In the genomic region with DNA sequence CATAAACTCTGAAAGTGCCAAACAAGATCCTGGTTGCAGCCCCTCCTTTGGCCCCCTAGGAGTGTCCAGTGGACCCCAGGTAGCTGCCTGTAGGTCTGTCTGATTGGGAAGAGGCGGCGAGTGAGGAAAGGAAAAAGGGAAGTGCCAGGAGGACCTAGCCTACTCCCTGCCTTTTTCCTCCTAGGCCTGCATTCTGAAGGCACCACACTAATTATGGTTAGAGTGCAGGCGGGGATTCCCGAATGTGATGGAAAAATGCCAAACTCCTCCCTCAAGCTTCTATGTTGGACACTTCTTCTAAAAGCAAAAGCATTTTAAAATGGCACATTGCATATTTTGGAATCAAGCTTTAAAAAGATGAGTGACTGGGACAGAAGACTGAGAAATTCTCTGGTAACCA, we compare ENCODE assay signal across 11 cellular contexts.
DNase-seq lines count a peak whose midpoint lies in the region; ATAC-seq and TF ChIP-seq lines count a peak whose summit lies in the region.
"Had no signal": no experiment of that assay in that cellular context is flagged by ENCODE, and none has a peak within 500 bp of the region (broad histone marks: within the 10 kb centered on the region; RNA-seq: fewer than 3 reads in every experiment).

No MANE protein-coding gene starts in this region.

- no peaks in the 10 kb centered on the region for H3K79me2 ChIP-seq in Karpas-422 (ENCODE audit: low read length)

- H3K9me2 ChIP-seq in Karpas-422 (replicated peaks; ENCODE audit: insufficient read depth, low read length) = no peaks in the 10 kb centered on the region

- no peak overlapping the region for H3K9ac ChIP-seq in Karpas-422 (ENCODE audit: low read length)

- no peak for TF ChIP-seq CTCF in fibroblast of mammary gland (conservative IDR thresholded peaks at IDR 0.05; ENCODE audit: control insufficient read depth, insufficient read depth, low read depth, low read length)

- H3K27ac ChIP-seq in SJCRH30 (no peak overlapping the region; the same call in 1 of the 2 replicates), Karpas-422 (ENCODE audit: low read length) (no peak overlapping the region)

- no peak overlapping the region for H2AFZ ChIP-seq in Karpas-422 (ENCODE audit: low read length)

- H3K4me3 ChIP-seq in SJCRH30 (peak overlapping the region; percentile 42), fibroblast of mammary gland (ENCODE audit: control insufficient read depth, low read depth, low read length) (no peak overlapping the region), Karpas-422 (ENCODE audit: low read length) (no peak overlapping the region)

- H3K9me3 ChIP-seq in SJCRH30 (replicated peaks) = no peaks in the 10 kb centered on the region
- no peaks in the 10 kb centered on the region for H3K9me3 ChIP-seq in Karpas-422 (ENCODE audit: low read length)

- peak; percentile 4 for DNase-seq in DMS79 treated with DMSO at 0.1 percent for 48 hours (lab: John Stamatoyannopoulos, UW)
- no peak for DNase-seq in DMS79 (lab: John Stamatoyannopoulos, UW)
- DNase-seq in SJCRH30 = peak; percentile 42 to 66
- peak; percentile 39 for DNase-seq in fibroblast of mammary gland (ENCODE audit: low read depth)
- no peak for DNase-seq in sciatic nerve (ENCODE audit: low spot score)
- DNase-seq in NCI-H2107 treated with DMSO at 0.1 percent for 48 hours (lab: John Stamatoyannopoulos, UW; ENCODE audit: unreplicated experiment) = no peak
- no peak for DNase-seq in Karpas-422
- no peak for DNase-seq in stimulated activated CD4-positive, alpha-beta T cell treated with anti-CD3 and anti-CD28 coated beads, Interleukin-2, amount 100 ng/mL, for 48 hours
- DNase-seq: activated T-cell treated with anti-CD3 and anti-CD28 coated beads, Interleukin-2, amount 50 U/mL, for 72 hours; GOT3; kidney glomerular epithelial cell had no signal

- H3K36me3 ChIP-seq in SJCRH30 (no peaks in the 10 kb centered on the region), Karpas-422 (ENCODE audit: insufficient read depth, low read length) (no peaks in the 10 kb centered on the region)

- no peaks in the 10 kb centered on the region for H4K20me1 ChIP-seq in Karpas-422 (ENCODE audit: insufficient read depth, low read depth, low read length)

- intact Hi-C loops in sciatic nerve (cut with DNase I) = no loop called here

- ATAC-seq in sciatic nerve = peak; percentile 41
- ATAC-seq: activated T-cell treated with anti-CD3 and anti-CD28 coated beads, Interleukin-2, amount 50 U/mL, for 72 hours had no signal

- H3K4me1 ChIP-seq in SJCRH30 (no peaks in the 10 kb centered on the region), Karpas-422 (ENCODE audit: low read length) (no peaks in the 10 kb centered on the region)

- H3K4me2 ChIP-seq in Karpas-422 (ENCODE audit: low read depth, low read length, poor library complexity, severe bottlenecking) = no peak overlapping the region

- no peaks in the 10 kb centered on the region for H3K27me3 ChIP-seq in SJCRH30
- H3K27me3 ChIP-seq in Karpas-422 (ENCODE audit: low read length) = no peaks in the 10 kb centered on the region

Comparison
In these comparisons a context has a peak if more than half of its experiments do, and no peak if none do; other contexts are left out.
1. DNase-seq: peak in DMS79 treated with DMSO at 0.1 percent for 48 hours (single experiment), SJCRH30 (2 of 2) and fibroblast of mammary gland (single experiment); none in DMS79 (single experiment), sciatic nerve (single experiment), NCI-H2107 treated with DMSO at 0.1 percent for 48 hours (single experiment), Karpas-422 (single experiment) and stimulated activated CD4-positive, alpha-beta T cell treated with anti-CD3 and anti-CD28 coated beads, Interleukin-2, amount 100 ng/mL, for 48 hours (0 of 2).